Comparison of ENCODE assay signal across 31 cellular contexts in genomic region chr19:13599681-13600080, GRCh38.
"Had no signal": no experiment of that assay in that cellular context is flagged by ENCODE, and none has a peak within 500 bp of the region (broad histone marks: within the 10 kb centered on the region; RNA-seq: fewer than 3 reads in every experiment).

No MANE protein-coding gene starts in this region.

- H3K27me3 ChIP-seq: adrenal gland, cardiac muscle cell, tibial nerve had no signal

- H3K9me3 ChIP-seq: adrenal gland, gastroesophageal sphincter, psoas muscle, tibial nerve had no signal

- FAIRE-seq: keratinocyte had no signal

- DNase-seq: activated CD4-positive, alpha-beta memory T cell treated with anti-CD3 and anti-CD28 coated beads for 36 hours; activated CD4-positive, alpha-beta T cell treated with anti-CD3 and anti-CD28 coated beads, Interleukin-2, amount 10 ng/mL, durations not matched to agents 24 days and 14 days; activated CD8-positive, alpha-beta memory T cell treated with anti-CD3 and anti-CD28 coated beads, Interleukin-2, amount 50 U/mL, for 4 hours; activated naive CD4-positive, alpha-beta T cell treated with anti-CD3 and anti-CD28 coated beads for 36 hours; activated naive CD8-positive, alpha-beta T cell treated with anti-CD3 and anti-CD28 coated beads for 36 hours; activated T-cell treated with anti-CD3 and anti-CD28 coated beads, Interleukin-2, amount 50 U/mL, for 1 hour; adrenal gland; cerebellar nuclear complex; dorsolateral prefrontal cortex; effector memory CD4-positive, alpha-beta T cell; erythroblast; head of caudate nucleus; hippocampal formation; left cardiac atrium; left ventricle myocardium superior; mammary epithelial cell; nephron progenitor cell; nucleus accumbens; psoas muscle; stimulated activated CD4-positive, alpha-beta T cell treated with anti-CD3 and anti-CD28 coated beads, Interleukin-2, amount 100 ng/mL, for 48 hours; stimulated activated naive CD4-positive, alpha-beta T cell treated with Interleukin-2 at 50 U/mL for 16 hours; T-helper 9 cell; WERI-Rb-1 had no signal

- H3K4me1 Mint-ChIP-seq: activated naive CD8-positive, alpha-beta T cell treated with anti-CD3 and anti-CD28 coated beads for 36 hours; nephron progenitor cell had no signal

- H3K36me3 Mint-ChIP-seq: activated CD4-positive, alpha-beta memory T cell treated with anti-CD3 and anti-CD28 coated beads for 36 hours; activated naive CD8-positive, alpha-beta T cell treated with anti-CD3 and anti-CD28 coated beads for 36 hours; brain had no signal

- H3K4me3 ChIP-seq: adrenal gland, cardiac muscle cell, coronary artery, dorsolateral prefrontal cortex, gastroesophageal sphincter, psoas muscle, tibial nerve had no signal

- H3K4me3 Mint-ChIP-seq: activated CD4-positive, alpha-beta memory T cell treated with anti-CD3 and anti-CD28 coated beads for 36 hours; activated CD4-positive, alpha-beta T cell treated with anti-CD3 and anti-CD28 coated beads, Interleukin-2, amount 10 ng/mL, durations not matched to agents 24 days and 14 days; activated naive CD4-positive, alpha-beta T cell treated with anti-CD3 and anti-CD28 coated beads for 36 hours; activated naive CD8-positive, alpha-beta T cell treated with anti-CD3 and anti-CD28 coated beads for 36 hours; activated T-helper 1 cell treated with anti-CD3 and anti-CD28 coated beads, Interleukin-12 subunit alpha, Interleukin-12 subunit beta, Interleukin-2, Interleukin-4 antibody, amounts not matched to agents 30 ng/mL and 10 ng/mL and 1 ng/mL, durations not matched to agents 14 hours and 24 hours and 36 hours; brain; nephron progenitor cell had no signal

- H3K27ac Mint-ChIP-seq: activated CD4-positive, alpha-beta memory T cell treated with anti-CD3 and anti-CD28 coated beads for 36 hours; activated CD4-positive, alpha-beta T cell treated with anti-CD3 and anti-CD28 coated beads, Interleukin-2, amount 10 ng/mL, durations not matched to agents 24 days and 14 days; activated naive CD4-positive, alpha-beta T cell treated with anti-CD3 and anti-CD28 coated beads for 36 hours; activated naive CD8-positive, alpha-beta T cell treated with anti-CD3 and anti-CD28 coated beads for 36 hours; activated T-helper 1 cell treated with anti-CD3 and anti-CD28 coated beads, Interleukin-12 subunit alpha, Interleukin-12 subunit beta, Interleukin-2, Interleukin-4 antibody, amounts not matched to agents 30 ng/mL and 10 ng/mL and 1 ng/mL, durations not matched to agents 14 hours and 24 hours and 36 hours; nephron progenitor cell had no signal

- H3K27ac ChIP-seq: adrenal gland, cardiac muscle cell, coronary artery, dorsolateral prefrontal cortex, gastroesophageal sphincter, parathyroid adenoma, psoas muscle, tibial nerve, WERI-Rb-1 had no signal

- H3K4me1 ChIP-seq: adrenal gland, gastroesophageal sphincter, parathyroid adenoma, psoas muscle, tibial nerve had no signal

- H3K36me3 ChIP-seq: adrenal gland, cardiac muscle cell, gastroesophageal sphincter, tibial nerve, WERI-Rb-1 had no signal

- H3K9me3 Mint-ChIP-seq: activated CD4-positive, alpha-beta memory T cell treated with anti-CD3 and anti-CD28 coated beads for 36 hours; activated CD4-positive, alpha-beta T cell treated with anti-CD3 and anti-CD28 coated beads, Interleukin-2, amount 10 ng/mL, durations not matched to agents 24 days and 14 days; activated naive CD4-positive, alpha-beta T cell treated with anti-CD3 and anti-CD28 coated beads for 36 hours; activated naive CD8-positive, alpha-beta T cell treated with anti-CD3 and anti-CD28 coated beads for 36 hours; activated T-helper 1 cell treated with anti-CD3 and anti-CD28 coated beads, Interleukin-12 subunit alpha, Interleukin-12 subunit beta, Interleukin-2, Interleukin-4 antibody, amounts not matched to agents 30 ng/mL and 10 ng/mL and 1 ng/mL, durations not matched to agents 14 hours and 24 hours and 36 hours; brain; nephron progenitor cell had no signal
